9 cellular contexts compared by ENCODE assay signal in the genomic region with DNA sequence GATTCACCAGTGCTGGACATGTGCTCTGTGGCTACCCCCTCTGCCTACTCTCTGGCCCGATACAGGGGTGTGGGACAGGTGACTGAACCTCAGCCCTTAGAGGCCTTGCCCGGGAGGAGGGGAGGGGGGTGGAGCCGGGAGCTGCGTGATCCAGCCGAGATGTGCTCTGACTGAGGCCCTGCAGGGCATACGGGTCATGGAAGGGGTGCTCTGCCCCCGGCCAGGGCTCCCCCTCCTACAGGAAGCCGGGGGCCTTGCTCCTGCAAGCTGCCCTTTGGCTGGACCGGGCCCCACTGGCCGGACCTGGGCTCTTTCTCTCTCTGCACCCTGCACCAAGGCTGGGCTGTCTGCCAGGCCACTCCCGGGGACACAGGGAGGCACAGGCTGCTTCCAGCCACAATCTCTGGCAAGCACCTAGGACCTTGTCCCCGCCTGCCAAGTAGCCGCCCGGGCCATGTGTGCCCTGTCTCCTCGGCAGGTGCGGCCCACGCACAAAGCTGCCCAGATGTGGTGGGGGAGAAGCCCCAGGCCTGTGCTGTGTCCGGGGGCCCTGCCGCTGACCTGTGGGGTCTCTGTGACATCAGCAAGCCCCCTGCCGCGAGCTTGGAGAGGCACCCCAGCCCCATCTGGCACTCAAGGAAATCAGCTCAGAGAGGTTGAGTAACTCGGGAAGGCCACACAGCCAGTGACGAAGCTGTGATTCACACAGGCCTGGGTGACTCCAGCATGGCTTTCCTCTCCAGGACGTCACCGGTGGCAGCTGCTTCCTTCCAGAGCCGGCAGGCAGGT. TPM values are rescaled to one million over a fixed set of nuclear protein-coding genes. Genes with fewer than 3 reads are reported as not detected.
DNase-seq lines count a peak whose midpoint lies in the region; ATAC-seq and TF ChIP-seq lines count a peak whose summit lies in the region.
"Had no signal": no experiment of that assay in that cellular context is flagged by ENCODE, and none has a peak within 500 bp of the region (broad histone marks: within the 10 kb centered on the region; RNA-seq: fewer than 3 reads in every experiment).

No MANE protein-coding gene starts in this region.

- H3K27ac ChIP-seq in PC-3 (ENCODE audit: low read length) (peak overlapping the region; percentile 82), psoas muscle (no peak overlapping the region)

- H3K9me2 ChIP-seq in PC-3 (replicated peaks; ENCODE audit: low read length) = no peaks in the 10 kb centered on the region

- BruUV-seq in PC-3 (replicated peaks; lab: Mats Ljungman, UMichigan) = no TSS peak

- H3K9ac ChIP-seq in PC-3 (ENCODE audit: low read length) = peak overlapping the region; percentile 63

- DNase-seq in NCI-H510A (lab: John Stamatoyannopoulos, UW) = peak; percentile 56
- no peak for DNase-seq in NCI-H510A treated with DMSO at 0.1 percent for 48 hours (lab: John Stamatoyannopoulos, UW)
- DNase-seq in PC-3 = peak; percentile 97
- DNase-seq in fibroblast of pulmonary artery (ENCODE audit: low read depth) = peak; percentile 53
- DNase-seq in psoas muscle = peak; percentile 50 to 80
- no peak for DNase-seq in ecto neural progenitor cell (ENCODE audit: low spot score)
- no peak for DNase-seq in midbrain (lab: John Stamatoyannopoulos, UW)
- DNase-seq in activated naive CD4-positive, alpha-beta T cell (lab: John Stamatoyannopoulos, UW) = no peak
- DNase-seq: MV-4-11 had no signal

- H3K4me1 ChIP-seq in PC-3 (ENCODE audit: insufficient read depth, low read length) (peaks cover 24% of the 10 kb centered on the region), psoas muscle (no peaks in the 10 kb centered on the region)

- no peaks in the 10 kb centered on the region for H3K79me2 ChIP-seq in PC-3 (ENCODE audit: low read length)

- peak overlapping the region; percentile 55 for H3K4me2 ChIP-seq in PC-3 (ENCODE audit: low read length)

- no peaks in the 10 kb centered on the region for H3K9me3 ChIP-seq in PC-3 (ENCODE audit: low read length)
- no peaks in the 10 kb centered on the region for H3K9me3 ChIP-seq in psoas muscle

- H3K36me3 ChIP-seq in PC-3 (ENCODE audit: low read depth, low read length) (no peaks in the 10 kb centered on the region), psoas muscle (ENCODE audit: insufficient read depth in 1 of 2, low read depth in 1 of 2) (no peaks in the 10 kb centered on the region)

- ATAC-seq in PC-3 = peak; percentile 81
- peak; percentile 58 to 80 (median 76) for ATAC-seq in psoas muscle

- H2AFZ ChIP-seq in PC-3 (ENCODE audit: low read length) = peak overlapping the region; percentile 31

- H3F3A ChIP-seq in PC-3 (ENCODE audit: low read length, unreplicated experiment) = no peaks in the 10 kb centered on the region

- POLR2A ChIA-PET in PC-3 (lab: Charles Lee; ENCODE audit: unreplicated experiment) = interaction anchor here (0.6 to 0.7 kb wide), 2 partner anchors 124 to 268 kb away, joined by 3 read pairs; no protein-coding TSS in a partner anchor

- H4K20me1 ChIP-seq in PC-3 (ENCODE audit: low read length) = no peaks in the 10 kb centered on the region

- no peak for TF ChIP-seq CTCF in PC-3 (conservative IDR thresholded peaks at IDR 0.05; ENCODE audit: low read depth, low read length)
- TF ChIP-seq CTCF in fibroblast of pulmonary artery (IDR thresholded peaks at IDR 0.05; ENCODE audit: low read length, missing control alignments) = no peak
- TF ChIP-seq CTCF in psoas muscle (IDR thresholded peaks at IDR 0.05) = no peak

- no peaks in the 10 kb centered on the region for H3K27me3 ChIP-seq in PC-3 (ENCODE audit: low read length)
- H3K27me3 ChIP-seq in psoas muscle (ENCODE audit: insufficient read depth in 3 of 3, low read length in 2 of 3) = peaks cover 0 to 23% (median 4%) of the 10 kb centered on the region in 3 donors

- CTCF ChIA-PET in PC-3 (lab: Charles Lee) = interaction anchor here (0.6 to 2.3 kb wide), 2 partner anchors 10 to 40 kb away, joined by 3 to 23 read pairs; no protein-coding TSS in a partner anchor

- peak overlapping the region; percentile 4; the same call in 1 of the 2 replicates for H3K4me3 ChIP-seq in PC-3 (ENCODE audit: low read length)
- H3K4me3 ChIP-seq in fibroblast of pulmonary artery (replicated peaks; ENCODE audit: low read depth, low read length) = no peak overlapping the region
- H3K4me3 ChIP-seq in psoas muscle = no peak overlapping the region

- intact Hi-C loops in PC-3 (cut with micrococcal nuclease) = no loop called here
- intact Hi-C loops in psoas muscle (cut with DNase I) = no loop called here

- 27 to 39% (median 30%) methylated on average over 23 to 26 of the region's 26 CpGs for WGBS in psoas muscle, 3 donors

RNA-seq across cellular contexts. Expression of gene SCNN1D, which starts 1.5 kb away (rescaled TPM):
- total RNA-seq in PC-3 (2014; rRNA removed) = 4.2 and 5.3 TPM in 2 replicates
- 1 to 10 TPM; 1.4 to 3.5 (median 1.4) TPM for total RNA-seq in psoas muscle
- 1 to 10 TPM in 2 of 3 donors, under 1 TPM in 1; 0.48 to 2.0 (median 1.6) TPM for polyA plus RNA-seq in psoas muscle

RNA-seq across cellular contexts. Expression of gene UBE2J2, which starts 8.1 kb away (rescaled TPM):
- total RNA-seq in PC-3 (2014; rRNA removed) (182 and 200 TPM in 2 replicates), psoas muscle (10 to 100 TPM; 36.8 to 48.1 (median 42.4) TPM)
- polyA plus RNA-seq in psoas muscle = 10 to 100 TPM; 44.9 to 80.9 (median 62.3) TPM

RNA-seq across cellular contexts. Expression of gene ACAP3, which starts 26.0 kb away (rescaled TPM):
- total RNA-seq in PC-3 (2014; rRNA removed) = 116 and 178 TPM in 2 replicates
- 10 to 100 TPM; 20.8 to 32.0 (median 26.3) TPM for total RNA-seq in psoas muscle
- 10 to 100 TPM; 14.7 to 23.7 (median 15.5) TPM for polyA plus RNA-seq in psoas muscle

RNA-seq across cellular contexts. Expression of gene PUSL1, which starts 26.7 kb away (rescaled TPM):
- 132 and 142 TPM in 2 replicates for total RNA-seq in PC-3 (2014; rRNA removed)
- total RNA-seq in psoas muscle = 1 to 10 TPM; 3.7 to 7.3 (median 5.8) TPM
- 1 to 10 TPM; 7.9 to 9.1 (median 9.0) TPM for polyA plus RNA-seq in psoas muscle

RNA-seq across cellular contexts. Expression of gene C1QTNF12, which starts 35.2 kb away (rescaled TPM):
- total RNA-seq in PC-3 (2014; rRNA removed) (2.8 and 3.9 TPM in 2 replicates), psoas muscle (1 to 10 TPM in 2 of 4 donors, under 1 TPM in 2; 0.75 to 1.4 (median 1.0) TPM)
- polyA plus RNA-seq in psoas muscle = under 1 TPM; 0.13 to 0.98 (median 0.36) TPM

Comparison
In these comparisons a context has a peak if more than half of its experiments do, and no peak if none do; other contexts are left out.
1. DNase-seq: peak in NCI-H510A (single experiment), PC-3 (single experiment), fibroblast of pulmonary artery (single experiment) and psoas muscle (2 of 2); none in NCI-H510A treated with DMSO at 0.1 percent for 48 hours (single experiment), ecto neural progenitor cell (single experiment), midbrain (single experiment) and activated naive CD4-positive, alpha-beta T cell (0 of 4).